Comparison of ENCODE assay signal across 10 cellular contexts in genomic region chr6:36633915-36634314, GRCh38. TPM values are rescaled to one million over a fixed set of nuclear protein-coding genes. Genes with fewer than 3 reads are reported as not detected.
A peak's percentile ranks its signal among the peaks of the same experiment; 100 is the strongest.
DNase-seq lines count a peak whose midpoint lies in the region; ATAC-seq, FAIRE-seq and TF ChIP-seq lines count a peak whose summit lies in the region.
"Had no signal": no experiment of that assay in that cellular context is flagged by ENCODE, and none has a peak within 500 bp of the region (broad histone marks: within the 10 kb centered on the region; RNA-seq: fewer than 3 reads in every experiment).

No MANE protein-coding gene starts in this region.

- no peaks in the 10 kb centered on the region for H3K9me3 ChIP-seq in BLaER1 treated with 17β-estradiol and CSF1 and Interleukin-3, amounts not matched to agents 10 nM and 100 nM (replicated peaks in 1 of 11)
- H3K9me3 ChIP-seq in mucosa of descending colon, result no peaks in the 10 kb centered on the region

- FAIRE-seq in GM12892 (lab: Jason Lieb, UNC), result no peak

- H3K27me3 ChIP-seq in BLaER1 treated with 17β-estradiol and CSF1 and Interleukin-3, amounts not matched to agents 10 nM and 100 nM, result no peaks in the 10 kb centered on the region

- H3K4me2 ChIP-seq in BLaER1 treated with 17β-estradiol and CSF1 and Interleukin-3, amounts not matched to agents 10 nM and 100 nM, result peak overlapping the region; percentile 43 to 76 (median 63)

- H3K4me3 ChIP-seq in BLaER1 treated with 17β-estradiol and CSF1 and Interleukin-3, amounts not matched to agents 10 nM and 100 nM, result no peak overlapping the region
- H3K4me3 ChIP-seq in mucosa of descending colon, result no peak overlapping the region

- no peak for TF ChIP-seq POLR2A in GM12892 (IDR thresholded peaks at IDR 0.05; ENCODE audit: low read depth, low read length)

- no peak for TF ChIP-seq CTCF in mucosa of descending colon (IDR thresholded peaks at IDR 0.05)

- peak overlapping the region; percentile 6 to 71 (median 56); a peak in 19 of 22 replicates for H3K27ac ChIP-seq in BLaER1 treated with 17β-estradiol and CSF1 and Interleukin-3, amounts not matched to agents 10 nM and 100 nM

- H3K9ac ChIP-seq in BLaER1 treated with 17β-estradiol and CSF1 and Interleukin-3, amounts not matched to agents 10 nM and 100 nM, result peak overlapping the region in 9 of 11 experiments; percentile 5 to 69 (median 46); a peak in 14 of 22 replicates

- no peaks in the 10 kb centered on the region for H3K36me3 ChIP-seq in BLaER1 treated with 17β-estradiol and CSF1 and Interleukin-3, amounts not matched to agents 10 nM and 100 nM
- no peaks in the 10 kb centered on the region for H3K36me3 ChIP-seq in mucosa of descending colon (ENCODE audit: low read depth)

- DNase-seq in NCI-H2081 (lab: John Stamatoyannopoulos, UW) (peak; percentile 33 to 79), dedifferentiated amniotic fluid mesenchymal stem cell (ENCODE audit: extremely low spot score) (peak; percentile 66), mucosa of descending colon (peak; percentile 79 to 83 (median 81)), germinal center (ENCODE audit: low spot score) (no peak), GM12892 (ENCODE audit: insufficient read length) (no peak)
- DNase-seq: endodermal cell, NCI-H1048 had no signal

- H4K20me1 ChIP-seq in BLaER1 treated with 17β-estradiol and CSF1 and Interleukin-3, amounts not matched to agents 10 nM and 100 nM, result no peaks in the 10 kb centered on the region

- intact Hi-C loops in mucosa of descending colon (cut with DNase I, micrococcal nuclease), result no loop called here

- peaks cover 74 to 98% (median 81%) of the 10 kb centered on the region in 10 experiments for H3K4me1 ChIP-seq in BLaER1 treated with 17β-estradiol and CSF1 and Interleukin-3, amounts not matched to agents 10 nM and 100 nM
- H3K4me1 ChIP-seq in mucosa of descending colon (ENCODE audit: low read depth), result peaks cover 13% of the 10 kb centered on the region

- ATAC-seq in mucosa of descending colon, result peak; percentile 92
- no peak for ATAC-seq in GM18517 (IDR thresholded peaks at IDR 0.05; ENCODE audit: unreplicated experiment)
- ATAC-seq in GM21528 (IDR thresholded peaks at IDR 0.05; ENCODE audit: low FRiP score, unreplicated experiment), result no peak

RNA-seq across cellular contexts. Expression of gene SRSF3, which starts 39.8 kb away (rescaled TPM):
- 100 to 1,000 TPM; 176 to 243 (median 229) TPM for total RNA-seq in mucosa of descending colon
- polyA plus RNA-seq in GM12892 (2012; ENCODE audit: missing spikeins), result 341 TPM

RNA-seq across cellular contexts. Expression of gene CDKN1A, which starts 44.6 kb away (rescaled TPM):
- 100 to 1,000 TPM; 181 to 381 (median 255) TPM for total RNA-seq in mucosa of descending colon
- polyA plus RNA-seq in GM12892 (2012; ENCODE audit: missing spikeins), result 166 TPM

Comparison
In these comparisons a context has a peak if more than half of its experiments do, and no peak if none do; other contexts are left out.
1. DNase-seq: peak in NCI-H2081 (2 of 2), dedifferentiated amniotic fluid mesenchymal stem cell (single experiment) and mucosa of descending colon (3 of 3); none in germinal center (single experiment) and GM12892 (single experiment).